Comparison of ENCODE assay signal across 2 cellular contexts in the genomic region with DNA sequence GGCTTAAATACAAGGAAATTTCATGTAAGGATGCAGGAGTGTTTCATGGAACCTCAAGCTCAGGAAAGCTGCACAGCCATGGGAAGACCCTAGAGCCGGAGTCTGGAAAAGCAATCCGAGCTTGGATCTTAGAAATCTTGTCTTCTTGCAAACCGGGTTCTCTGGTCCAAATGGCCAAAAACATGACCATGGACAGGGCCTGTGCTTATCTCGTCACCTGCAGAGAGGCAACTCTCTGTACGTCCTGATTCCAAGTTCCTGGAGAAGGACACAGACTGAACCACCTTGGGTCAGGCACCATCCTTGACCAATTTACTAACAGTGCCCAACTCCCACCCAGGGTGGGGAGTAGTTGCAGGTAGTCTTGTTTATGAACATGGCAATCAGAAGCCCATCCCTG.
TF ChIP-seq lines count a peak whose summit lies in the region.

No MANE protein-coding gene starts in this region.

TF ChIP-seq in SK-N-SH, 30 proteins besides CTCF, POLR2A, EP300 and RAD21 (continued from another document):
- TF ChIP-seq REST (IDR thresholded peaks at IDR 0.05; ENCODE audit: low read depth, low read length): peak; percentile 66; the same call in 1 of the 2 replicates
- TF ChIP-seq TEAD4 (IDR thresholded peaks at IDR 0.05; ENCODE audit: borderline replicate concordance, insufficient read depth): no peak
- TF ChIP-seq TAF1 (IDR thresholded peaks at IDR 0.05; ENCODE audit: borderline replicate concordance, low read depth, low read length): no peak
- no peak for TF ChIP-seq EZH2phosphoT487 (IDR thresholded peaks at IDR 0.05; ENCODE audit: borderline replicate concordance, low read depth)

TF ChIP-seq in SK-N-SH treated with all-trans-retinoic acid at 6 μM for 48 hours, 23 proteins besides CTCF, POLR2A, EP300 and RAD21 (continued from another document):
- TF ChIP-seq, protein P1, sequence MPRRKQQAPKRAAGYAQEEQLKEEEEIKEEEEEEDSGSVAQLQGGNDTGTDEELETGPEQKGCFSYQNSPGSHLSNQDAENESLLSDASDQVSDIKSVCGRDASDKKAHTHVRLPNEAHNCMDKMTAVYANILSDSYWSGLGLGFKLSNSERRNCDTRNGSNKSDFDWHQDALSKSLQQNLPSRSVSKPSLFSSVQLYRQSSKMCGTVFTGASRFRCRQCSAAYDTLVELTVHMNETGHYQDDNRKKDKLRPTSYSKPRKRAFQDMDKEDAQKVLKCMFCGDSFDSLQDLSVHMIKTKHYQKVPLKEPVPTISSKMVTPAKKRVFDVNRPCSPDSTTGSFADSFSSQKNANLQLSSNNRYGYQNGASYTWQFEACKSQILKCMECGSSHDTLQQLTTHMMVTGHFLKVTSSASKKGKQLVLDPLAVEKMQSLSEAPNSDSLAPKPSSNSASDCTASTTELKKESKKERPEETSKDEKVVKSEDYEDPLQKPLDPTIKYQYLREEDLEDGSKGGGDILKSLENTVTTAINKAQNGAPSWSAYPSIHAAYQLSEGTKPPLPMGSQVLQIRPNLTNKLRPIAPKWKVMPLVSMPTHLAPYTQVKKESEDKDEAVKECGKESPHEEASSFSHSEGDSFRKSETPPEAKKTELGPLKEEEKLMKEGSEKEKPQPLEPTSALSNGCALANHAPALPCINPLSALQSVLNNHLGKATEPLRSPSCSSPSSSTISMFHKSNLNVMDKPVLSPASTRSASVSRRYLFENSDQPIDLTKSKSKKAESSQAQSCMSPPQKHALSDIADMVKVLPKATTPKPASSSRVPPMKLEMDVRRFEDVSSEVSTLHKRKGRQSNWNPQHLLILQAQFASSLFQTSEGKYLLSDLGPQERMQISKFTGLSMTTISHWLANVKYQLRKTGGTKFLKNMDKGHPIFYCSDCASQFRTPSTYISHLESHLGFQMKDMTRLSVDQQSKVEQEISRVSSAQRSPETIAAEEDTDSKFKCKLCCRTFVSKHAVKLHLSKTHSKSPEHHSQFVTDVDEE (CRISPR knock-in tag; IDR thresholded peaks at IDR 0.05): no peak
- TF ChIP-seq PPARA (CRISPR knock-in tag; IDR thresholded peaks at IDR 0.05; ENCODE audit: borderline replicate concordance) (no peak), CSDC2 (CRISPR knock-in tag; IDR thresholded peaks at IDR 0.05) (no peak)
